Comparison of ENCODE assay signal across 3 cellular contexts in the genomic region with DNA sequence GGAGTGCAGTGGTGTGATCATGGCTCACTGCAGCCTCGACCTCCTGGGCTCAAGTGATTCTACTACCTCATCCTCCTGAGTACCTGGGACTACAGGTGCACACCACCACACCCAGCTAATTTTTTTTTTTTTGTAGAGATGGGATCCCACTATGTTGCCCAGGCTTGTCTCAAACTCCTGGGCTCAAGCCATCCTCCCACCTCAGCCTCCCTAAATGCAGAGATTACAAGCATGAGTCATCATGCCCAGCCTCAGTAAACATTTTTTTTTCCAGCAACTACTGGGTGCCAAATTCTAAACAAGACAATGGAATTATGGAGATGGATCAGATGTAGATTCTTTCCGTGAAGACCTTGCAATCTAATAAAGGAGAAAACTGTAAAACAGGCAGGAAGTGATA. TPM values are rescaled to one million over a fixed set of nuclear protein-coding genes. Genes with fewer than 3 reads are reported as not detected.
"Had no signal": no experiment of that assay in that cellular context is flagged by ENCODE, and none has a peak within 500 bp of the region (broad histone marks: within the 10 kb centered on the region; RNA-seq: fewer than 3 reads in every experiment).

No MANE protein-coding gene starts in this region.

RNA-seq across cellular contexts. Expression of a gene that starts 19.8 kb away (rescaled TPM):
- total RNA-seq: NCI-H460 had no signal
- polyA plus RNA-seq: SK-N-SH had no signal

RNA-seq across cellular contexts. Expression of a gene that starts 31.2 kb away (rescaled TPM):
- total RNA-seq: NCI-H460, SK-MEL-5 had no signal
